Comparison of ENCODE assay signal across 25 cellular contexts in the genomic region with DNA sequence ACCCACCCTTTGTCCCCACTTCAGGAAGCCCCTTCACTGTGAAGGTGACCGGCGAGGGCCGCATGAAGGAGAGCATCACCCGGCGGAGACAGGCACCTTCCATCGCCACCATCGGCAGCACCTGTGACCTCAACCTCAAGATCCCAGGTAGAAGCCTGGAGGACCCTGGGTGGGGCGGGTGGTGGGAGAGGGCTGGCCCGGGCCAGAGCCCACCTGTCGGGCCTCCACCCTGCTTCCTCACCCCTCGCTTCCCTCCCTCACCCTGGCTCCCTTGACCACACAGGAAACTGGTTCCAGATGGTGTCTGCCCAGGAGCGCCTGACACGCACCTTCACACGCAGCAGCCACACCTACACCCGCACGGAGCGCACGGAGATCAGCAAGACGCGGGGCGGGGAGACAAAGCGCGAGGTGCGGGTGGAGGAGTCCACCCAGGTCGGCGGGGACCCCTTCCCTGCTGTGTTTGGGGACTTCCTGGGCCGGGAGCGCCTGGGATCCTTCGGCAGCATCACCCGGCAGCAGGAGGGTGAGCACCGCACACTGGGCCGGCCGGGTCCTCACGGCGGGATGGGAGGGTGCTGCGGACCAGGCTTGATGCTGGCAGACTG. TPM values are rescaled to one million over a fixed set of nuclear protein-coding genes. Genes with fewer than 3 reads are reported as not detected.
"Had no signal": no experiment of that assay in that cellular context is flagged by ENCODE, and none has a peak within 500 bp of the region (broad histone marks: within the 10 kb centered on the region; RNA-seq: fewer than 3 reads in every experiment).

No MANE protein-coding gene starts in this region.

- H3K27ac Mint-ChIP-seq: activated CD8-positive, alpha-beta memory T cell treated with anti-CD3 and anti-CD28 coated beads, Interleukin-2, amount 10 ng/mL, durations not matched to agents 7 days and 5 days; activated naive CD4-positive, alpha-beta T cell treated with anti-CD3 and anti-CD28 coated beads, Interleukin-2, amount 50 U/mL, for 24 hours; activated T-cell treated with anti-CD3 and anti-CD28 coated beads, Interleukin-2, amount 50 U/mL, for 24 hours; activated T-helper 1 cell treated with anti-CD3 and anti-CD28 coated beads, Interleukin-12 subunit alpha, Interleukin-12 subunit beta, Interleukin-2, Interleukin-4 antibody, amounts not matched to agents 30 ng/mL and 10 ng/mL and 1 ng/mL, durations not matched to agents 14 hours and 24 hours and 36 hours; T-helper 1 cell treated with Interleukin-12 subunit alpha and Interleukin-12 subunit beta and Interleukin-4 antibody, amounts not matched to agents 30 μg/mL and 1 μg/mL, for 36 hours had no signal

- H3K27me3 Mint-ChIP-seq: activated CD8-positive, alpha-beta memory T cell treated with anti-CD3 and anti-CD28 coated beads, Interleukin-2, amount 10 ng/mL, durations not matched to agents 7 days and 5 days; activated naive CD4-positive, alpha-beta T cell treated with anti-CD3 and anti-CD28 coated beads, Interleukin-2, amount 50 U/mL, for 24 hours; activated T-cell treated with anti-CD3 and anti-CD28 coated beads, Interleukin-2, amount 50 U/mL, for 24 hours had no signal

- H3K9me3 ChIP-seq: ascending aorta, body of pancreas had no signal

- H3K4me3 Mint-ChIP-seq: activated CD8-positive, alpha-beta memory T cell treated with anti-CD3 and anti-CD28 coated beads, Interleukin-2, amount 10 ng/mL, durations not matched to agents 7 days and 5 days; activated naive CD4-positive, alpha-beta T cell treated with anti-CD3 and anti-CD28 coated beads, Interleukin-2, amount 50 U/mL, for 24 hours; activated T-cell treated with anti-CD3 and anti-CD28 coated beads, Interleukin-2, amount 50 U/mL, for 24 hours; activated T-helper 1 cell treated with anti-CD3 and anti-CD28 coated beads, Interleukin-12 subunit alpha, Interleukin-12 subunit beta, Interleukin-2, Interleukin-4 antibody, amounts not matched to agents 30 ng/mL and 10 ng/mL and 1 ng/mL, durations not matched to agents 14 hours and 24 hours and 36 hours; T-helper 1 cell treated with Interleukin-12 subunit alpha and Interleukin-12 subunit beta and Interleukin-4 antibody, amounts not matched to agents 30 μg/mL and 1 μg/mL, for 36 hours had no signal

- H3K36me3 Mint-ChIP-seq: activated CD8-positive, alpha-beta memory T cell treated with anti-CD3 and anti-CD28 coated beads, Interleukin-2, amount 10 ng/mL, durations not matched to agents 7 days and 5 days; activated naive CD4-positive, alpha-beta T cell treated with anti-CD3 and anti-CD28 coated beads, Interleukin-2, amount 50 U/mL, for 24 hours had no signal

- H3K4me1 Mint-ChIP-seq: activated CD8-positive, alpha-beta memory T cell treated with anti-CD3 and anti-CD28 coated beads, Interleukin-2, amount 10 ng/mL, durations not matched to agents 7 days and 5 days; activated naive CD4-positive, alpha-beta T cell treated with anti-CD3 and anti-CD28 coated beads, Interleukin-2, amount 50 U/mL, for 24 hours had no signal

- H3K27ac ChIP-seq: ascending aorta, body of pancreas had no signal

- H3K4me3 ChIP-seq: ascending aorta, body of pancreas had no signal

- H3K9me3 Mint-ChIP-seq: activated naive CD4-positive, alpha-beta T cell treated with anti-CD3 and anti-CD28 coated beads, Interleukin-2, amount 50 U/mL, for 24 hours; activated T-cell treated with anti-CD3 and anti-CD28 coated beads, Interleukin-2, amount 50 U/mL, for 24 hours; activated T-helper 1 cell treated with anti-CD3 and anti-CD28 coated beads, Interleukin-12 subunit alpha, Interleukin-12 subunit beta, Interleukin-2, Interleukin-4 antibody, amounts not matched to agents 30 ng/mL and 10 ng/mL and 1 ng/mL, durations not matched to agents 14 hours and 24 hours and 36 hours; T-helper 1 cell treated with Interleukin-12 subunit alpha and Interleukin-12 subunit beta and Interleukin-4 antibody, amounts not matched to agents 30 μg/mL and 1 μg/mL, for 36 hours had no signal

- H3K27me3 ChIP-seq: ascending aorta, body of pancreas had no signal

- FAIRE-seq: bronchial epithelial cell, RCC 7860 had no signal

- ATAC-seq: activated CD4-positive, CD25-positive, alpha-beta regulatory T cell treated with anti-CD3 and anti-CD28 coated beads, Interleukin-2, amount 50 U/mL, for 24 hours; activated CD8-positive, alpha-beta memory T cell treated with anti-CD3 and anti-CD28 coated beads, Interleukin-2, amount 10 ng/mL, durations not matched to agents 7 days and 5 days; body of pancreas had no signal

- H3K4me1 ChIP-seq: body of pancreas had no signal

- DNase-seq: activated CD4-positive, alpha-beta T cell treated with anti-CD3 and anti-CD28 coated beads for 4 hours; activated CD4-positive, alpha-beta T cell treated with anti-CD3 and anti-CD28 coated beads, Interleukin-2, amount 50 U/mL, for 4 hours; activated CD8-positive, alpha-beta memory T cell treated with anti-CD3 and anti-CD28 coated beads, Interleukin-2, amount 10 ng/mL, durations not matched to agents 7 days and 5 days; activated effector memory CD4-positive, alpha-beta T cell treated with Interleukin-2 at 50 U/mL for 16 hours; activated naive CD4-positive, alpha-beta T cell; activated T-cell treated with anti-CD3 and anti-CD28 coated beads, Interleukin-2, amount 50 U/mL, for 24 hours; amniotic stem cell; body of pancreas; KG1; NCI-H1092; NCI-H1417; NCI-H2029 treated with DMSO at 0.1 percent for 48 hours; NCI-H510A treated with DMSO at 0.1 percent for 48 hours; NCI-H69; NK-92 treated with Interleukin-12 subunit alpha and Interleukin-12 subunit beta, amount 100 ng/mL, for 24 hours; SHP77 treated with DMSO at 0.1 percent for 48 hours had no signal

RNA-seq across cellular contexts. Expression of gene FLNC, which starts 23.6 kb away (rescaled TPM):
- total RNA-seq: activated CD8-positive, alpha-beta memory T cell treated with anti-CD3 and anti-CD28 coated beads, Interleukin-2, amount 10 ng/mL, durations not matched to agents 7 days and 5 days had no signal

RNA-seq across cellular contexts. Expression of gene KCP, which starts 56.7 kb away (rescaled TPM):
- total RNA-seq: activated T-helper 1 cell treated with anti-CD3 and anti-CD28 coated beads, Interleukin-12 subunit alpha, Interleukin-12 subunit beta, Interleukin-2, Interleukin-4 antibody, amounts not matched to agents 30 ng/mL and 10 ng/mL and 1 ng/mL, durations not matched to agents 14 hours and 24 hours and 36 hours; LHCN-M2; M059J had no signal
